Comparison of ENCODE assay signal across 8 cellular contexts in genomic region chr15:77070180-77070499, GRCh38. TPM values are rescaled to one million over a fixed set of nuclear protein-coding genes. Genes with fewer than 3 reads are reported as not detected.
A peak's percentile ranks its signal among the peaks of the same experiment; 100 is the strongest.
DNase-seq lines count a peak whose midpoint lies in the region; ATAC-seq and TF ChIP-seq lines count a peak whose summit lies in the region.

No MANE protein-coding gene starts in this region.

- no peaks in the 10 kb centered on the region for H3K27me3 ChIP-seq in ascending aorta
- no peaks in the 10 kb centered on the region for H3K27me3 ChIP-seq in transverse colon

- H3K4me1 ChIP-seq in ascending aorta (peaks cover 3 to 17% of the 10 kb centered on the region in 2 donors), transverse colon (peaks cover 8 to 58% (median 47%) of the 10 kb centered on the region in 4 donors)

- no peaks in the 10 kb centered on the region for H3K27me3 Mint-ChIP-seq in activated T-cell treated with anti-CD3 and anti-CD28 coated beads, Interleukin-2, amount 50 U/mL, for 4 hours (ENCODE audit: low read depth)

- H3K4me3 Mint-ChIP-seq in activated T-cell treated with anti-CD3 and anti-CD28 coated beads, Interleukin-2, amount 50 U/mL, for 4 hours = peak overlapping the region; percentile 85

- H3K36me3 ChIP-seq in ascending aorta (no peaks in the 10 kb centered on the region), transverse colon (no peaks in the 10 kb centered on the region)

- WGBS in lower leg skin, 2 donors = 0 to 1% methylated on average over 13 to 18 of the region's 18 CpGs
- 1 to 20% methylated on average over 1 to 10 of the region's 18 CpGs for WGBS in transverse colon (ENCODE audit: low coverage in 1 of 2), 2 donors

- peaks cover 2% of the 10 kb centered on the region for H3K36me3 Mint-ChIP-seq in activated T-cell treated with anti-CD3 and anti-CD28 coated beads, Interleukin-2, amount 50 U/mL, for 4 hours (ENCODE audit: insufficient read depth)

- H3K4me1 Mint-ChIP-seq in activated T-cell treated with anti-CD3 and anti-CD28 coated beads, Interleukin-2, amount 50 U/mL, for 4 hours (ENCODE audit: low read depth) = peaks cover 35% of the 10 kb centered on the region

- no peak for TF ChIP-seq CTCF in ascending aorta (IDR thresholded peaks at IDR 0.05)
- TF ChIP-seq CTCF in lower leg skin (IDR thresholded peaks at IDR 0.05) = no peak
- no peak for TF ChIP-seq CTCF in transverse colon (IDR thresholded peaks at IDR 0.05)

- intact Hi-C loops in ascending aorta (cut with DNase I) = no loop called here
- intact Hi-C loops in lower leg skin (cut with DNase I; ENCODE audit: low total_unique reads) = no loop called here
- intact Hi-C loops in transverse colon (cut with DNase I; ENCODE audit: low total_unique reads) = no loop called here

- no peaks in the 10 kb centered on the region for H3K9me3 Mint-ChIP-seq in activated T-cell treated with anti-CD3 and anti-CD28 coated beads, Interleukin-2, amount 50 U/mL, for 4 hours

- H3K27ac ChIP-seq in ascending aorta = peak overlapping the region; percentile 87 to 95
- H3K27ac ChIP-seq in transverse colon = peak overlapping the region; percentile 96 to 99 (median 98)

- no peak for TF ChIP-seq EP300 in transverse colon (IDR thresholded peaks at IDR 0.05; ENCODE audit: low read depth)

- H3K9me3 ChIP-seq in ascending aorta (no peaks in the 10 kb centered on the region), transverse colon (no peaks in the 10 kb centered on the region)

- peak overlapping the region; percentile 88 to 93 for H3K4me3 ChIP-seq in ascending aorta
- H3K4me3 ChIP-seq in lower leg skin (ENCODE audit: low read depth, poor library complexity, severe bottlenecking) = peak overlapping the region; percentile 69
- H3K4me3 ChIP-seq in transverse colon = peak overlapping the region; percentile 47 to 98 (median 94)

- DNase-seq in activated T-cell treated with anti-CD3 and anti-CD28 coated beads, Interleukin-2, amount 50 U/mL, for 4 hours = no peak
- no peak for DNase-seq in activated T-cell treated with anti-CD3 and anti-CD28 coated beads, Interleukin-2, amount 50 U/mL, for 1 hour
- DNase-seq in ascending aorta (ENCODE audit: low spot score in 2 of 2) (peak in 1 of 2 donors; percentile 82), lower leg skin (ENCODE audit: low spot score in 2 of 2) (no peak), transverse colon (no peak), SIG-M5 treated with dmso at 0.1 percent for 504 hours (lab: John Stamatoyannopoulos, UW; ENCODE audit: unreplicated experiment) (no peak)

- ATAC-seq in activated T-cell treated with anti-CD3 and anti-CD28 coated beads, Interleukin-2, amount 50 U/mL, for 4 hours = no peak
- ATAC-seq in GM18519 (IDR thresholded peaks at IDR 0.05; ENCODE audit: low FRiP score, unreplicated experiment) (no peak), GM21515 (IDR thresholded peaks at IDR 0.05; ENCODE audit: unreplicated experiment) (no peak)

- TF ChIP-seq POLR2A in lower leg skin (IDR thresholded peaks at IDR 0.05) (no peak), transverse colon (IDR thresholded peaks at IDR 0.05) (no peak)

- in situ Hi-C loops in transverse colon (cut with MboI; ENCODE audit: low pct_ligation_motif_present in 1 of 4, low pct_unique_long_range_greater_than_20kb in 1 of 4, low sequenced_read_pairs in 3 of 4) = no loop called here

RNA-seq across cellular contexts. Expression of gene TSPAN3, which starts 0.8 kb away (rescaled TPM):
- total RNA-seq in activated T-cell treated with anti-CD3 and anti-CD28 coated beads, Interleukin-2, amount 50 U/mL, for 4 hours = 10 to 100 TPM; 38.6 to 53.1 (median 42.8) TPM
- total RNA-seq in ascending aorta (98.2 TPM), lower leg skin (10 to 100 TPM; 82.7 to 92.6 (median 88.2) TPM), transverse colon (1,000 to 10,000 TPM in 1 of 4 donors, 100 to 1,000 TPM in 3; 365 to 1,069 (median 676) TPM)
